ENCODE assay signal across 2 cellular contexts in genomic region chr7:73778801-73779389, GRCh38.
TF ChIP-seq lines count a peak whose summit lies in the region.

No MANE protein-coding gene starts in this region.

TF ChIP-seq in A549, 52 proteins besides CTCF, POLR2A, EP300 and RAD21:
- TF ChIP-seq E2F6 (IDR thresholded peaks at IDR 0.05; ENCODE audit: borderline replicate concordance, low read depth) = no peak
- TF ChIP-seq REST (IDR thresholded peaks at IDR 0.05) = no peak
- peak; percentile 7 for TF ChIP-seq MAFK (IDR thresholded peaks at IDR 0.05; ENCODE audit: partially characterized antibody)
- TF ChIP-seq EHMT2 (IDR thresholded peaks at IDR 0.05; ENCODE audit: low read depth) = no peak
- no peak for TF ChIP-seq FOXS1 (CRISPR knock-in tag; IDR thresholded peaks at IDR 0.05)
- TF ChIP-seq BCL3 (IDR thresholded peaks at IDR 0.05) = no peak
TF ChIP-seq in A549: peak in this region for 1.

TF ChIP-seq in HEK293, 187 proteins besides CTCF, POLR2A, EP300 and RAD21 (continued from another document):
- TF ChIP-seq ZSCAN4 (tag by site-specific recombination; IDR thresholded peaks at IDR 0.05) (peak; percentile 71), ZFHX2 (tag by site-specific recombination; conservative IDR thresholded peaks at IDR 0.05) (0 out of 2 replicates have a peak, but pooled peaks have one; percentile 14), EGR2 (tag by site-specific recombination; IDR thresholded peaks at IDR 0.05; ENCODE audit: low read depth) (0 out of 2 replicates have a peak, but pooled peaks have one; percentile 5)
